2 cellular contexts compared by ENCODE assay signal in genomic region chr9:21031091-21031817, GRCh38.
TF ChIP-seq lines count a peak whose summit lies in the region.

Gene HACD4, minus strand, starts transcription at chr9:21031640. Its CDS starts 50 bp downstream, at chr9:21031590.

TF ChIP-seq in IMR-90, 13 proteins besides CTCF, POLR2A, EP300 and RAD21:
- no peak for TF ChIP-seq USF2 (IDR thresholded peaks at IDR 0.05; ENCODE audit: low read depth, low read length)
- no peak for TF ChIP-seq BHLHE40 (IDR thresholded peaks at IDR 0.05; ENCODE audit: low read depth, low read length)
- no peak for TF ChIP-seq FOS (IDR thresholded peaks at IDR 0.05; ENCODE audit: low read depth, low read length)
- TF ChIP-seq NFE2L2 (IDR thresholded peaks at IDR 0.05; ENCODE audit: low read depth, low read length): no peak
- TF ChIP-seq MAZ (IDR thresholded peaks at IDR 0.05; ENCODE audit: borderline replicate concordance, low read depth, low read length): no peak; the same call in 1 of the 2 replicates
- TF ChIP-seq RCOR1 (IDR thresholded peaks at IDR 0.05; ENCODE audit: insufficient replicate concordance, low read length): no peak
- TF ChIP-seq ELK1 (IDR thresholded peaks at IDR 0.05; ENCODE audit: borderline replicate concordance, low read depth, low read length): no peak
- TF ChIP-seq CEBPB (IDR thresholded peaks at IDR 0.05; ENCODE audit: low read depth, low read length): no peak
- no peak for TF ChIP-seq CHD1 (IDR thresholded peaks at IDR 0.05; ENCODE audit: low read depth, low read length)
- no peak for TF ChIP-seq RFX5 (IDR thresholded peaks at IDR 0.05; ENCODE audit: low read depth, low read length)
- no peak for TF ChIP-seq MXI1 (IDR thresholded peaks at IDR 0.05; ENCODE audit: borderline replicate concordance, low read depth, low read length)
- TF ChIP-seq MAFK (IDR thresholded peaks at IDR 0.05; ENCODE audit: low read depth, low read length): no peak
- no peak for TF ChIP-seq SMC3 (IDR thresholded peaks at IDR 0.05; ENCODE audit: low read depth, low read length)

TF ChIP-seq in H1, 55 proteins besides CTCF, POLR2A, EP300 and RAD21:
- no peak for TF ChIP-seq EZH2 (IDR thresholded peaks at IDR 0.05; ENCODE audit: low read depth, low read length, severe bottlenecking)
- TF ChIP-seq ASH2L (IDR thresholded peaks at IDR 0.05; ENCODE audit: low read length): peak; percentile 54
- TF ChIP-seq HDAC2 (IDR thresholded peaks at IDR 0.05; ENCODE audit: borderline replicate concordance in 1 of 2, low read depth in 2 of 2, low read length in 2 of 2): peak; percentile 31 to 75; a peak in 1 of 4 replicates
- peak; percentile 31 for TF ChIP-seq TAF7 (optimal IDR thresholded peaks at IDR 0.05; ENCODE audit: borderline replicate concordance, low read depth, low read length)
- TF ChIP-seq CEBPB (IDR thresholded peaks at IDR 0.05; ENCODE audit: low read depth, low read length): no peak
- TF ChIP-seq KDM4A (IDR thresholded peaks at IDR 0.05; ENCODE audit: low read depth, low read length, severe bottlenecking): peak; percentile 63
- peak; percentile 59; the same call in 1 of the 2 replicates for TF ChIP-seq MAX (IDR thresholded peaks at IDR 0.05)
- TF ChIP-seq RXRA (IDR thresholded peaks at IDR 0.05; ENCODE audit: insufficient read depth, low read depth, low read length): no peak
- TF ChIP-seq TAF1 (IDR thresholded peaks at IDR 0.05; ENCODE audit: low read depth, low read length): 0 out of 2 replicates have a peak, but pooled peaks have one; percentile 12
- 0 out of 2 replicates have a peak, but pooled peaks have one; percentile 31 for TF ChIP-seq PHF8 (conservative IDR thresholded peaks at IDR 0.05; ENCODE audit: low read depth, low read length)
